26 cellular contexts compared by ENCODE assay signal in genomic region chr21:37410639-37411038, GRCh38.
"Had no signal": no experiment of that assay in that cellular context is flagged by ENCODE, and none has a peak within 500 bp of the region (broad histone marks: within the 10 kb centered on the region; RNA-seq: fewer than 3 reads in every experiment).

No MANE protein-coding gene starts in this region.

- H3K9me3 Mint-ChIP-seq: activated CD4-positive, alpha-beta memory T cell treated with anti-CD3 and anti-CD28 coated beads for 36 hours; activated CD4-positive, alpha-beta T cell treated with anti-CD3 and anti-CD28 coated beads, Interleukin-2, amount 10 ng/mL, durations not matched to agents 7 days and 5 days; activated naive CD4-positive, alpha-beta T cell treated with anti-CD3 and anti-CD28 coated beads, Interleukin-2, amount 50 U/mL, for 72 hours; activated naive CD8-positive, alpha-beta T cell treated with anti-CD3 and anti-CD28 coated beads, Interleukin-2, amount 50 U/mL, for 24 hours; activated T-helper 1 cell treated with anti-CD3 and anti-CD28 coated beads, Interleukin-12 subunit alpha, Interleukin-12 subunit beta, Interleukin-2, Interleukin-4 antibody, amounts not matched to agents 30 ng/mL and 10 ng/mL and 1 ng/mL, durations not matched to agents 14 hours and 24 hours and 36 hours; T-helper 1 cell treated with Interleukin-12 subunit alpha and Interleukin-12 subunit beta and Interleukin-4 antibody, amounts not matched to agents 30 μg/mL and 1 μg/mL, for 36 hours; WTC11 had no signal

- H3K27ac ChIP-seq: Peyer's patch, RWPE1, SJCRH30 had no signal

- H3K27ac Mint-ChIP-seq: activated CD4-positive, alpha-beta memory T cell treated with anti-CD3 and anti-CD28 coated beads for 36 hours; activated CD4-positive, alpha-beta T cell treated with anti-CD3 and anti-CD28 coated beads, Interleukin-2, amount 10 ng/mL, durations not matched to agents 7 days and 5 days; activated naive CD4-positive, alpha-beta T cell treated with anti-CD3 and anti-CD28 coated beads, Interleukin-2, amount 50 U/mL, for 72 hours; activated naive CD8-positive, alpha-beta T cell treated with anti-CD3 and anti-CD28 coated beads, Interleukin-2, amount 50 U/mL, for 24 hours; activated T-helper 1 cell treated with anti-CD3 and anti-CD28 coated beads, Interleukin-12 subunit alpha, Interleukin-12 subunit beta, Interleukin-2, Interleukin-4 antibody, amounts not matched to agents 30 ng/mL and 10 ng/mL and 1 ng/mL, durations not matched to agents 14 hours and 24 hours and 36 hours; T-helper 1 cell treated with Interleukin-12 subunit alpha and Interleukin-12 subunit beta and Interleukin-4 antibody, amounts not matched to agents 30 μg/mL and 1 μg/mL, for 36 hours had no signal

- H3K4me3 Mint-ChIP-seq: activated CD4-positive, alpha-beta memory T cell treated with anti-CD3 and anti-CD28 coated beads for 36 hours; activated CD4-positive, alpha-beta T cell treated with anti-CD3 and anti-CD28 coated beads, Interleukin-2, amount 10 ng/mL, durations not matched to agents 7 days and 5 days; activated naive CD8-positive, alpha-beta T cell treated with anti-CD3 and anti-CD28 coated beads, Interleukin-2, amount 50 U/mL, for 24 hours; activated T-helper 1 cell treated with anti-CD3 and anti-CD28 coated beads, Interleukin-12 subunit alpha, Interleukin-12 subunit beta, Interleukin-2, Interleukin-4 antibody, amounts not matched to agents 30 ng/mL and 10 ng/mL and 1 ng/mL, durations not matched to agents 14 hours and 24 hours and 36 hours; T-helper 1 cell treated with Interleukin-12 subunit alpha and Interleukin-12 subunit beta and Interleukin-4 antibody, amounts not matched to agents 30 μg/mL and 1 μg/mL, for 36 hours; WTC11 had no signal

- DNase-seq: activated CD4-positive, alpha-beta memory T cell treated with anti-CD3 and anti-CD28 coated beads for 36 hours; activated CD4-positive, alpha-beta T cell treated with anti-CD3 and anti-CD28 coated beads for 1 hour; activated CD4-positive, alpha-beta T cell treated with anti-CD3 and anti-CD28 coated beads, Interleukin-2, amount 10 ng/mL, durations not matched to agents 7 days and 5 days; activated CD8-positive, alpha-beta memory T cell treated with anti-CD3 and anti-CD28 coated beads, Interleukin-2, amount 50 U/mL, for 4 hours; activated effector memory CD4-positive, alpha-beta T cell treated with anti-CD3 and anti-CD28 coated beads, Interleukin-2, amount 50 U/mL, for 16 hours; activated naive CD4-positive, alpha-beta T cell treated with Interleukin-2 at 50 U/mL for 16 hours; activated naive CD8-positive, alpha-beta T cell treated with anti-CD3 and anti-CD28 coated beads, Interleukin-2, amount 50 U/mL, for 24 hours; amygdala; MM.1S; NCI-H1105; NCI-H1436; NCI-H1694 treated with DMSO at 0.1 percent for 48 hours; NCI-H2029 treated with DMSO at 0.1 percent for 48 hours; NCI-H510A treated with DMSO at 0.1 percent for 48 hours; NCI-H69; Peyer's patch; Right ventricle myocardium superior; SJCRH30; SW 1271; T-helper 9 cell had no signal

- H3K36me3 ChIP-seq: Peyer's patch had no signal

- ATAC-seq: activated naive CD4-positive, alpha-beta T cell treated with anti-CD3 and anti-CD28 coated beads, Interleukin-2, amount 50 U/mL, for 72 hours; activated naive CD8-positive, alpha-beta T cell treated with anti-CD3 and anti-CD28 coated beads, Interleukin-2, amount 50 U/mL, for 24 hours; SK-N-SH treated with all-trans-retinoic acid at 6 μM for 48 hours; WTC11 had no signal

- H3K27me3 ChIP-seq: Peyer's patch, SJCRH30 had no signal

- H3K4me3 ChIP-seq: Peyer's patch, SJCRH30 had no signal

- H3K4me1 ChIP-seq: SJCRH30 had no signal

- H3K36me3 Mint-ChIP-seq: WTC11 had no signal

- H3K9me3 ChIP-seq: Peyer's patch had no signal

- H3K27me3 Mint-ChIP-seq: activated CD4-positive, alpha-beta memory T cell treated with anti-CD3 and anti-CD28 coated beads for 36 hours; activated CD4-positive, alpha-beta T cell treated with anti-CD3 and anti-CD28 coated beads, Interleukin-2, amount 10 ng/mL, durations not matched to agents 7 days and 5 days; activated naive CD8-positive, alpha-beta T cell treated with anti-CD3 and anti-CD28 coated beads, Interleukin-2, amount 50 U/mL, for 24 hours had no signal
